In genomic region chr6:105305521-105305920, GRCh38 we compare ENCODE assay signal across 19 cellular contexts.
"Had no signal": no experiment of that assay in that cellular context is flagged by ENCODE, and none has a peak within 500 bp of the region (broad histone marks: within the 10 kb centered on the region; RNA-seq: fewer than 3 reads in every experiment).

No MANE protein-coding gene starts in this region.

- H3K4me3 ChIP-seq: MG63, SJSA1, SK-N-MC had no signal

- H3K27ac ChIP-seq: KMS-11, SJSA1 had no signal

- H3K27me3 ChIP-seq: MG63, SJSA1 had no signal

- H3K36me3 ChIP-seq: MG63, SJSA1 had no signal

- H3K9ac ChIP-seq: KMS-11 had no signal

- DNase-seq: IMR-90, MG63, NCI-H1092, NCI-H1105 treated with DMSO at 0.1 percent for 48 hours, NCI-H1417 treated with DMSO at 0.1 percent for 48 hours, NCI-H146, NCI-H1694 treated with DMSO at 0.1 percent for 48 hours, NCI-H1930, NCI-H2081, NCI-H2107, NCI-H2227 treated with DMSO at 0.1 percent for 48 hours, NCI-H526 treated with DMSO at 0.1 percent for 48 hours, NCI-H748 treated with DMSO at 0.1 percent for 48 hours, Right ventricle myocardium superior, RPMI8226, SIG-M5 had no signal

- H3K9me3 ChIP-seq: MG63, SJSA1 had no signal

- H3K4me2 ChIP-seq: KMS-11 had no signal
